In the genomic region with DNA sequence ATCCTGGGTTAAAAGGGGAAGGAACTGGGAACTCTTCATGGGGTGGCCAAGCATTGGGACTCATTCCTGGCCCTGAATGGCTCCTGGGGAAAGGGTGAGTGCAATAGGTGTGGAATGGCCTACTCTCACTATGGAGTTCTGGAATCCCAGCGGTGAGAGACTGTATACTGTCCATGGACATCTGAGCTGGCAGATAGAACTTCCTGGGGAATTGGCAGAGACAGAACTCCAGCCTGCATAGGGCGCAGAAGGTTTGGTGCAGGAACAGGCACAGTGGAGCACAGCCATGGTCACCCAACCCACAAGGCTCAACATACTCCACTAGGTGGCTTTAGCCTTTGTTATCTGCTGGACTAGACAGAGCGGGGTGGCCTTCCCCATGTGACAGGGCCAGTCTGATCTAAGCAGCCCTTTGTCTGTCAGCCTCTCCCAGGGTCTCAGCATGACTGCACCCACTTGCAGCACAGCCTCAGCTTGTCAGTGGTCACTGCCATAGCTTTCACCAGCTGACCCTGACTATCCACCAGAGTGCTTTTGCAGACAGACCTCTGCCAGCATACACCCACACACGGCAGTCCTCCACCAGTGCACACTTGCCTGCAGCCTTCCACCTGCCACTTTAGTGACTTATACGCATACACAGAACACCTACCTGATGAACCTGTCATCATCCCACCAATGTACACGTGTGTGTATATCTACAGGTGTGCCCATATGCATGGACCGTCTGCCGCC, we compare ENCODE assay signal across 23 cellular contexts. TPM values are rescaled to one million over a fixed set of nuclear protein-coding genes. Genes with fewer than 3 reads are reported as not detected.
"Had no signal": no experiment of that assay in that cellular context is flagged by ENCODE, and none has a peak within 500 bp of the region (broad histone marks: within the 10 kb centered on the region; RNA-seq: fewer than 3 reads in every experiment).

No MANE protein-coding gene starts in this region.

- H3K4me1 Mint-ChIP-seq: activated naive CD4-positive, alpha-beta T cell treated with anti-CD3 and anti-CD28 coated beads, Interleukin-2, amount 50 U/mL, for 24 hours; stimulated activated naive B cell treated with anti-CD40 and anti-IgM and Interleukin-4, amounts not matched to agents 10 μg/mL and 1 μg/mL and 100 μg/mL, for 72 hours; T-cell had no signal

- H3K36me3 Mint-ChIP-seq: activated naive CD4-positive, alpha-beta T cell treated with anti-CD3 and anti-CD28 coated beads, Interleukin-2, amount 50 U/mL, for 24 hours; stimulated activated naive B cell treated with anti-CD40 and anti-IgM and Interleukin-4, amounts not matched to agents 10 μg/mL and 1 μg/mL and 100 μg/mL, for 72 hours; T-cell had no signal

- H3K4me3 Mint-ChIP-seq: activated naive CD4-positive, alpha-beta T cell treated with anti-CD3 and anti-CD28 coated beads, Interleukin-2, amount 50 U/mL, for 24 hours; activated T-cell treated with anti-CD3 and anti-CD28 coated beads, Interleukin-2, amount 50 U/mL, for 72 hours; stimulated activated naive B cell treated with anti-CD40 and anti-IgM and Interleukin-4, amounts not matched to agents 10 μg/mL and 1 μg/mL and 100 μg/mL, for 72 hours; T-cell had no signal

- H3K9me3 ChIP-seq: breast epithelium, SK-N-SH, tibial artery had no signal

- ATAC-seq: activated T-cell treated with anti-CD3 and anti-CD28 coated beads, Interleukin-2, amount 50 U/mL, for 72 hours; left lobe of liver had no signal

- H3K27ac ChIP-seq: breast epithelium, dorsolateral prefrontal cortex, epithelial cell of prostate, tibial artery, VCaP had no signal

- H3K27me3 Mint-ChIP-seq: activated naive CD4-positive, alpha-beta T cell treated with anti-CD3 and anti-CD28 coated beads, Interleukin-2, amount 50 U/mL, for 24 hours; stimulated activated naive B cell treated with anti-CD40 and anti-IgM and Interleukin-4, amounts not matched to agents 10 μg/mL and 1 μg/mL and 100 μg/mL, for 72 hours; T-cell had no signal

- H3K4me1 ChIP-seq: breast epithelium, tibial artery had no signal

- DNase-seq: activated CD4-positive, alpha-beta T cell treated with anti-CD3 and anti-CD28 coated beads for 1 hour; activated effector memory CD4-positive, alpha-beta T cell treated with anti-CD3 and anti-CD28 coated beads, Interleukin-2, amount 50 U/mL, for 16 hours; activated T-cell treated with anti-CD3 and anti-CD28 coated beads, Interleukin-2, amount 50 U/mL, for 72 hours; dorsolateral prefrontal cortex; foreskin fibroblast; SK-N-SH; stimulated activated CD4-positive, alpha-beta T cell treated with anti-CD3 and anti-CD28 coated beads, Interleukin-4, amount 100 ng/mL, for 24 hours; stimulated activated naive B cell treated with anti-CD40 and anti-IgM and Interleukin-4, amounts not matched to agents 10 μg/mL and 1 μg/mL and 100 μg/mL, for 72 hours; T-cell; T-helper 9 cell; tibial artery had no signal

- H3K9ac ChIP-seq: SK-N-SH had no signal

- H3K27ac Mint-ChIP-seq: activated naive CD4-positive, alpha-beta T cell treated with anti-CD3 and anti-CD28 coated beads, Interleukin-2, amount 50 U/mL, for 24 hours; activated T-cell treated with anti-CD3 and anti-CD28 coated beads, Interleukin-2, amount 50 U/mL, for 72 hours; stimulated activated naive B cell treated with anti-CD40 and anti-IgM and Interleukin-4, amounts not matched to agents 10 μg/mL and 1 μg/mL and 100 μg/mL, for 72 hours; T-cell had no signal

- H3K36me3 ChIP-seq: breast epithelium, tibial artery had no signal

- H3K4me3 ChIP-seq: breast epithelium, dorsolateral prefrontal cortex, smooth muscle cell, tibial artery had no signal

- H3K27me3 ChIP-seq: breast epithelium, dorsolateral prefrontal cortex, tibial artery had no signal

RNA-seq across cellular contexts. Expression of a gene that starts 48.4 kb away (rescaled TPM):
- total RNA-seq: activated CD8-positive, alpha-beta memory T cell treated with anti-CD3 and anti-CD28 coated beads for 36 hours; activated T-cell treated with anti-CD3 and anti-CD28 coated beads, Interleukin-2, amount 50 U/mL, for 72 hours; astrocyte; breast epithelium; left lobe of liver; omental fat pad; smooth muscle cell; subcutaneous adipose tissue; T-cell had no signal
- polyA plus RNA-seq: keratinocyte, neural cell, SK-N-SH, smooth muscle cell had no signal
